8 cellular contexts compared by ENCODE assay signal in the genomic region with DNA sequence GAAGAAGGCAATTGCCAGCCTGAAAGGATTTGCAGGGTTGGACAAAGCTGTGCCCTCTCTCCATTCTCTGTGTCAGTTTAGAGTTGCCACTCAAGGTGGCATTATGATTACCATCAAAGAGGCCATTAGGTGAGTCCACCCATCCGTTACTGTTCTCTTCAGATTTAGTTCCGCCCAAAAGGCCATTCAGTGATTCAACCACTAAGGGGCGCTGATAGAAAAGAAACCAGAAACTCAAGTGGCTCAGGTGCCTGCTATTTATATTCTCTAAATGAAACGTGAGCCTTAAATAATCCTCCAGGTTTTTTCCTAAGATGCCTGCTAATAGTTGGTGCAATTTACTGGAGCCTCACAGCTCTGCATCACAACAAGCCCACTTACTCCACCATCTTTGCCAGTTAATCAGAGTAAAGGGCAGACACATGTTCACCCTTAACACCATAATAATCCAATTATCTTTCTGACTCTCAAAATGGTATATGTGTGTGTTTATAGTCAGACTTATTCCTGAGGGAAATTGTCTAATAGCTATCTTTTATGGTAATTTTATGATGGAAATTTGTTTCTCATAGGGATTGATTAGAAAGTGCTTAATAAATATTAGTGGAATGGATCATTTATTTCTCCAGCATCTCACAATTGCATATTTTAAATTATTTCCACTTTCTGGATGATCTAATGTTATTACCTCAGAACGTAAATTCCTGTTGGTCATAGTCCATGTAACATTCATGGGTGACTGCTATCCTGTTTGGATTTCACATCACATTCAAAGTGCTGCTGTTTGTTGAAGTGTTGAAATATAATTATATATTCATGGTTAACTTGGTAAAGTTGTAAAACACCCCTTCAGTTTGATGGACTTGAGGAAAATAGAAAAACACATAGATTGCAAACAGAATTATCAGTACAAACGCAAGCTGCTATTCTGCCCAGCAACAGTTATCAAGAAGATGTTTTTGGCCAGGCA. TPM values are rescaled to one million over a fixed set of nuclear protein-coding genes. Genes with fewer than 3 reads are reported as not detected.
A peak's percentile ranks its signal among the peaks of the same experiment; 100 is the strongest.
DNase-seq lines count a peak whose midpoint lies in the region; ATAC-seq and TF ChIP-seq lines count a peak whose summit lies in the region.

No MANE protein-coding gene starts in this region.

- no peaks in the 10 kb centered on the region for H3K9me3 Mint-ChIP-seq in HFFc6
- H3K9me3 Mint-ChIP-seq in effector memory CD8-positive, alpha-beta T cell, result no peaks in the 10 kb centered on the region

- H3K36me3 Mint-ChIP-seq in HFFc6 (ENCODE audit: low read depth), result no peaks in the 10 kb centered on the region
- H3K36me3 Mint-ChIP-seq in effector memory CD8-positive, alpha-beta T cell (ENCODE audit: insufficient read depth), result peaks cover 27% of the 10 kb centered on the region

- peaks cover 11% of the 10 kb centered on the region for H3K4me1 Mint-ChIP-seq in HFFc6 (ENCODE audit: low read depth)
- H3K4me1 Mint-ChIP-seq in effector memory CD8-positive, alpha-beta T cell (ENCODE audit: low read depth in 2 of 2), result no peaks in the 10 kb centered on the region

- H3K4me1 ChIP-seq in body of pancreas (peaks cover 4% of the 10 kb centered on the region), upper lobe of left lung (peaks cover 2 to 10% (median 7%) of the 10 kb centered on the region in 4 donors)

- peak overlapping the region; percentile 55 for H3K27ac Mint-ChIP-seq in HFFc6
- H3K27ac Mint-ChIP-seq in effector memory CD8-positive, alpha-beta T cell, result no peak overlapping the region

- H3K36me3 ChIP-seq in body of pancreas (replicated peaks in 1 of 2; ENCODE audit: insufficient read depth in 1 of 2, low read depth in 2 of 2), result no peaks in the 10 kb centered on the region
- peaks cover 0 to 8% (median 4%) of the 10 kb centered on the region in 4 donors for H3K36me3 ChIP-seq in upper lobe of left lung

- WGBS in body of pancreas, 2 donors, result 14 to 24% methylated on average over 6 of the region's 6 CpGs
- WGBS in upper lobe of left lung, 2 donors, result 52 to 57% methylated on average over 6 of the region's 6 CpGs

- no peak overlapping the region for H3K4me3 Mint-ChIP-seq in HFFc6
- no peak overlapping the region for H3K4me3 Mint-ChIP-seq in effector memory CD8-positive, alpha-beta T cell

- TF ChIP-seq POLR2A in body of pancreas (IDR thresholded peaks at IDR 0.05) (no peak), upper lobe of left lung (IDR thresholded peaks at IDR 0.05) (no peak)

- H3K27me3 ChIP-seq in body of pancreas, result no peaks in the 10 kb centered on the region
- no peaks in the 10 kb centered on the region for H3K27me3 ChIP-seq in upper lobe of left lung

- intact Hi-C loops in body of pancreas (cut with DNase I), result loop anchor here (5.0 kb wide), 1 partner anchor 220 kb away; no protein-coding TSS in a partner anchor

- H3K27me3 Mint-ChIP-seq in HFFc6 (ENCODE audit: insufficient read depth), result no peaks in the 10 kb centered on the region
- H3K27me3 Mint-ChIP-seq in effector memory CD8-positive, alpha-beta T cell, result no peaks in the 10 kb centered on the region

- H3K9me3 ChIP-seq in body of pancreas (no peaks in the 10 kb centered on the region), upper lobe of left lung (no peaks in the 10 kb centered on the region)

- H3K4me3 ChIP-seq in body of pancreas, result no peak overlapping the region
- no peak overlapping the region for H3K4me3 ChIP-seq in upper lobe of left lung

- peak; percentile 74 for ATAC-seq in body of pancreas
- ATAC-seq in upper lobe of left lung (ENCODE audit: low FRiP score in 2 of 2), result peak in 1 of 2 donors; percentile 87
- ATAC-seq in GM18502 (IDR thresholded peaks at IDR 0.05; ENCODE audit: poor library complexity, unreplicated experiment), result no peak
- ATAC-seq in effector memory CD8-positive, alpha-beta T cell (replicated peaks), result no peak

- TF ChIP-seq EP300 in upper lobe of left lung (IDR thresholded peaks at IDR 0.05), result no peak

- DNase-seq in COLO668 (lab: John Stamatoyannopoulos, UW; ENCODE audit: unreplicated experiment) (peak; percentile 27), HFFc6 (peak; percentile 58), NCI-H524 (lab: John Stamatoyannopoulos, UW) (peak; percentile 98 to 99), body of pancreas (peak; percentile 51 to 67 (median 60)), islet precursor cell (peak; percentile 66), upper lobe of left lung (peak in 1 of 2 donors; percentile 47)
- DNase-seq in effector memory CD8-positive, alpha-beta T cell, result no peak

- H3K27ac ChIP-seq in body of pancreas, result no peak overlapping the region
- no peak overlapping the region for H3K27ac ChIP-seq in upper lobe of left lung

- TF ChIP-seq CTCF in HFFc6 (IDR thresholded peaks at IDR 0.05) (peak; percentile 90), body of pancreas (IDR thresholded peaks at IDR 0.05) (peak; percentile 50 to 86 (median 76)), upper lobe of left lung (IDR thresholded peaks at IDR 0.05) (peak in 5 of 6 experiments; percentile 40 to 82 (median 74))

RNA-seq across cellular contexts. Expression of a gene that starts 59.3 kb away (rescaled TPM):
- 10 to 100 TPM; 14.7 to 22.1 (median 18.9) TPM for total RNA-seq in HFFc6 (2021; fragmentation: NEBNext Ultra II Directional; extraction: Animal tissue kit (Norgen Biotek cat#: 25700))
- total RNA-seq in body of pancreas (10 to 100 TPM in 1 of 2 donors, 1 to 10 TPM in 1; 9.6 to 22.7 TPM), upper lobe of left lung (10 to 100 TPM; 11.7 to 30.4 (median 15.5) TPM)

Comparison
In these comparisons a context has a peak if more than half of its experiments do, and no peak if none do; other contexts are left out.
1. DNase-seq: peak in COLO668 (single experiment), HFFc6 (single experiment), NCI-H524 (2 of 2), body of pancreas (4 of 4) and islet precursor cell (single experiment); none in effector memory CD8-positive, alpha-beta T cell (0 of 3).
2. Peak in every context shown above with its lines, with median percentiles within 50 percentile points of each other: CTCF ChIP-seq.